Comparison of ENCODE assay signal across 12 cellular contexts in the genomic region with DNA sequence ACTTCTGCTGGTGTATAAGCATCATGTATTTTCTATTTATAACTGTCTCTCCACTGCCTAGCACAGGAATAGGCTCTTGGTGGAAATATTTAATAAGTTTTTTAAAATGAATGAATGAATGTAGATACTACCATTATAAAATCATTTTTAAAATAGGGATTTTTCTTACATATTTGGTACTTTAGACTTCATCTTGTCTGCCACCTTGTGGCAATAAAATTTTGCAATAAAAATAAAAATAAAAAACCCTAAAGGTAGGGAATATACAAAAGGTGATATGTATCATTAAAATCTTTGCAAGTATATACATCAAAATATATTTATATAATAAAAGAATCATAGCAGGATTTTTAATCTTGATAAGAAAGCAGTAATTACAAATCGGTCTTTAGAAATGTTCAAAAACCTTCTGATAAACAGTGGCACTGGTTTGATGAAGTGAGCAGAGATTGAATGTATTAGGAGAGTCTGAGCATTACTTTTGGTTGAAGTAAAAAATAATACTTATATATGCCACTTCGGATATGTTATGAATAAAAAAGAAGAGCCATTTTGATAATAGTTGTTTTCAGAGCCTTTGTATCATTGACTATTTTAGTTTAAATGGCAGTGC.
DNase-seq lines count a peak whose midpoint lies in the region; ATAC-seq and TF ChIP-seq lines count a peak whose summit lies in the region.
"Had no signal": no experiment of that assay in that cellular context is flagged by ENCODE, and none has a peak within 500 bp of the region (broad histone marks: within the 10 kb centered on the region; RNA-seq: fewer than 3 reads in every experiment).

No MANE protein-coding gene starts in this region.

- H3K27me3 Mint-ChIP-seq in Caco-2 (ENCODE audit: insufficient read depth, unreplicated experiment): peaks cover 9% of the 10 kb centered on the region
- H3K27me3 Mint-ChIP-seq in brain: no peaks in the 10 kb centered on the region
- no peaks in the 10 kb centered on the region for H3K27me3 Mint-ChIP-seq in naive thymus-derived CD8-positive, alpha-beta T cell
- H3K27me3 Mint-ChIP-seq: stimulated activated memory B cell treated with anti-CD40 and anti-IgM and Interleukin-4, amounts not matched to agents 10 μg/mL and 1 μg/mL and 100 μg/mL, for 72 hours had no signal

- H3K4me3 ChIP-seq in Caco-2 (ENCODE audit: low read depth, low read length) (no peak overlapping the region), KMS-11 (IDR thresholded peaks at IDR 0.05; ENCODE audit: insufficient read depth, low read depth, low read length) (no peak overlapping the region), lower lobe of right lung (no peak overlapping the region), stomach (no peak overlapping the region)
- H3K4me3 ChIP-seq: SK-N-MC had no signal

- intact Hi-C loops in Caco-2 (cut with micrococcal nuclease; ENCODE audit: unreplicated experiment): loop anchor here (1.0 to 5.0 kb wide), 3 partner anchors 59 to 237 kb away; no protein-coding TSS in a partner anchor
- intact Hi-C loops in lower lobe of right lung (cut with DNase I): no loop called here
- intact Hi-C loops in stomach (cut with DNase I; ENCODE audit: low total_unique reads): loop anchor here (10.0 kb wide), 1 partner anchor 211 kb away; no protein-coding TSS in a partner anchor

- no peaks in the 10 kb centered on the region for H3K79me2 ChIP-seq in KMS-11 (ENCODE audit: insufficient read depth, low read depth)

- no peaks in the 10 kb centered on the region for H3K9me3 Mint-ChIP-seq in Caco-2 (ENCODE audit: unreplicated experiment)
- H3K9me3 Mint-ChIP-seq in brain: peaks cover 0 to 6% (median 0%) of the 10 kb centered on the region in 5 experiments
- H3K9me3 Mint-ChIP-seq in naive thymus-derived CD8-positive, alpha-beta T cell: no peaks in the 10 kb centered on the region
- H3K9me3 Mint-ChIP-seq: stimulated activated memory B cell treated with anti-CD40 and anti-IgM and Interleukin-4, amounts not matched to agents 10 μg/mL and 1 μg/mL and 100 μg/mL, for 72 hours had no signal

- no peak overlapping the region for H3K9ac ChIP-seq in KMS-11

- no TSS peak for BruUV-seq in Caco-2 (replicated peaks; lab: Mats Ljungman, UMichigan)

- H3K4me3 Mint-ChIP-seq in Caco-2 (ENCODE audit: unreplicated experiment) (no peak overlapping the region), brain (no peak overlapping the region)
- H3K4me3 Mint-ChIP-seq in naive thymus-derived CD8-positive, alpha-beta T cell: no peak overlapping the region
- H3K4me3 Mint-ChIP-seq: stimulated activated memory B cell treated with anti-CD40 and anti-IgM and Interleukin-4, amounts not matched to agents 10 μg/mL and 1 μg/mL and 100 μg/mL, for 72 hours had no signal

- H3K4me1 ChIP-seq in Caco-2 (no peaks in the 10 kb centered on the region), KMS-11 (ENCODE audit: low read depth, poor library complexity, severe bottlenecking) (no peaks in the 10 kb centered on the region), lower lobe of right lung (no peaks in the 10 kb centered on the region), stomach (no peaks in the 10 kb centered on the region)

- H3K9me3 ChIP-seq in Caco-2 (no peaks in the 10 kb centered on the region), lower lobe of right lung (no peaks in the 10 kb centered on the region), stomach (no peaks in the 10 kb centered on the region)

- H3K4me1 Mint-ChIP-seq in Caco-2 (ENCODE audit: low read depth, unreplicated experiment): no peaks in the 10 kb centered on the region
- H3K4me1 Mint-ChIP-seq in brain: no peaks in the 10 kb centered on the region
- H3K4me1 Mint-ChIP-seq in naive thymus-derived CD8-positive, alpha-beta T cell: no peaks in the 10 kb centered on the region
- H3K4me1 Mint-ChIP-seq: stimulated activated memory B cell treated with anti-CD40 and anti-IgM and Interleukin-4, amounts not matched to agents 10 μg/mL and 1 μg/mL and 100 μg/mL, for 72 hours had no signal

- CTCF ChIA-PET in Caco-2 (lab: Charles Lee): no interaction called here

- POLR2A ChIA-PET in Caco-2 (lab: Charles Lee): no interaction called here
- POLR2A ChIA-PET in naive thymus-derived CD8-positive, alpha-beta T cell (lab: Charles Lee): no interaction called here

- DNase-seq in Caco-2: no peak
- DNase-seq in lower lobe of right lung: no peak
- DNase-seq in stomach: no peak
- no peak for DNase-seq in naive thymus-derived CD8-positive, alpha-beta T cell
- DNase-seq in T-helper 2 cell: no peak
- DNase-seq: activated CD8-positive, alpha-beta memory T cell treated with anti-CD3 and anti-CD28 coated beads, Interleukin-2, amount 50 U/mL, for 48 hours; NCI-H187 had no signal

- no peak overlapping the region for H3K27ac Mint-ChIP-seq in Caco-2 (ENCODE audit: unreplicated experiment)
- H3K27ac Mint-ChIP-seq in brain: no peak overlapping the region
- H3K27ac Mint-ChIP-seq in naive thymus-derived CD8-positive, alpha-beta T cell: no peak overlapping the region
- H3K27ac Mint-ChIP-seq: stimulated activated memory B cell treated with anti-CD40 and anti-IgM and Interleukin-4, amounts not matched to agents 10 μg/mL and 1 μg/mL and 100 μg/mL, for 72 hours had no signal

- no peak overlapping the region for H3K4me2 ChIP-seq in KMS-11

- no peak for TF ChIP-seq POLR2A in stomach (IDR thresholded peaks at IDR 0.05)
- no peak for TF ChIP-seq POLR2A in GM18505 (IDR thresholded peaks at IDR 0.05; ENCODE audit: borderline replicate concordance, extremely low read depth, insufficient read depth, insufficient read length)

- H3K27ac ChIP-seq in KMS-11: no peak overlapping the region
- H3K27ac ChIP-seq in lower lobe of right lung: no peak overlapping the region
- H3K27ac ChIP-seq in stomach: no peak overlapping the region
- H3K27ac ChIP-seq: SK-N-MC had no signal

- no peak for TF ChIP-seq EP300 in stomach (IDR thresholded peaks at IDR 0.05)

- peak; percentile 9 to 12 for TF ChIP-seq CTCF in Caco-2 (IDR thresholded peaks at IDR 0.05; ENCODE audit: insufficient read depth in 1 of 2, low read depth in 1 of 2, low read length in 1 of 2, severe bottlenecking in 1 of 2, unreplicated experiment in 1 of 2)
- peak; percentile 49 for TF ChIP-seq CTCF in KMS-11 (conservative IDR thresholded peaks at IDR 0.05; ENCODE audit: low read depth, low read length)
- peak; percentile 70 to 74 for TF ChIP-seq CTCF in brain (conservative IDR thresholded peaks at IDR 0.05)
- TF ChIP-seq CTCF in lower lobe of right lung (IDR thresholded peaks at IDR 0.05): peak; percentile 35
- peak in 3 of 7 experiments; percentile 15 to 41 (median 27) for TF ChIP-seq CTCF in stomach (IDR thresholded peaks at IDR 0.05)

- H3K36me3 ChIP-seq in Caco-2 (ENCODE audit: control insufficient read depth, insufficient read depth, low read length) (no peaks in the 10 kb centered on the region), KMS-11 (ENCODE audit: insufficient read depth) (no peaks in the 10 kb centered on the region), lower lobe of right lung (no peaks in the 10 kb centered on the region), stomach (no peaks in the 10 kb centered on the region)

- H2AFZ ChIP-seq in KMS-11 (ENCODE audit: low read depth): no peak overlapping the region

- H3K36me3 Mint-ChIP-seq in Caco-2 (ENCODE audit: insufficient read depth, unreplicated experiment) (no peaks in the 10 kb centered on the region), brain (no peaks in the 10 kb centered on the region)
- H3K36me3 Mint-ChIP-seq in naive thymus-derived CD8-positive, alpha-beta T cell: no peaks in the 10 kb centered on the region
- H3K36me3 Mint-ChIP-seq: stimulated activated memory B cell treated with anti-CD40 and anti-IgM and Interleukin-4, amounts not matched to agents 10 μg/mL and 1 μg/mL and 100 μg/mL, for 72 hours had no signal

- WGBS in stomach, 5 donors: 47 to 61% (median 53%) methylated on average over 2 of the region's 2 CpGs

- H3K27me3 ChIP-seq in Caco-2 (replicated peaks; ENCODE audit: control insufficient read depth, insufficient read depth, low read length) (no peaks in the 10 kb centered on the region), KMS-11 (ENCODE audit: insufficient read depth, low read depth) (no peaks in the 10 kb centered on the region), lower lobe of right lung (ENCODE audit: low read depth) (no peaks in the 10 kb centered on the region), stomach (no peaks in the 10 kb centered on the region)

- H4K20me1 ChIP-seq in KMS-11 (ENCODE audit: insufficient read depth): no peaks in the 10 kb centered on the region

- no peak for ATAC-seq in lower lobe of right lung
- no peak for ATAC-seq in naive thymus-derived CD8-positive, alpha-beta T cell
- ATAC-seq in GM18505 (IDR thresholded peaks at IDR 0.05; ENCODE audit: unreplicated experiment): no peak
- ATAC-seq: stimulated activated memory B cell treated with anti-CD40 and anti-IgM and Interleukin-4, amounts not matched to agents 10 μg/mL and 1 μg/mL and 100 μg/mL, for 72 hours had no signal
